Comparison of ENCODE assay signal across 1 cellular context in genomic region chr21:33932731-33933130, GRCh38.
TF ChIP-seq lines count a peak whose summit lies in the region.

No MANE protein-coding gene starts in this region.

TF ChIP-seq in GM23338, 12 proteins besides CTCF, POLR2A, EP300 and RAD21 (continued from another document):
- TF ChIP-seq, protein P1, sequence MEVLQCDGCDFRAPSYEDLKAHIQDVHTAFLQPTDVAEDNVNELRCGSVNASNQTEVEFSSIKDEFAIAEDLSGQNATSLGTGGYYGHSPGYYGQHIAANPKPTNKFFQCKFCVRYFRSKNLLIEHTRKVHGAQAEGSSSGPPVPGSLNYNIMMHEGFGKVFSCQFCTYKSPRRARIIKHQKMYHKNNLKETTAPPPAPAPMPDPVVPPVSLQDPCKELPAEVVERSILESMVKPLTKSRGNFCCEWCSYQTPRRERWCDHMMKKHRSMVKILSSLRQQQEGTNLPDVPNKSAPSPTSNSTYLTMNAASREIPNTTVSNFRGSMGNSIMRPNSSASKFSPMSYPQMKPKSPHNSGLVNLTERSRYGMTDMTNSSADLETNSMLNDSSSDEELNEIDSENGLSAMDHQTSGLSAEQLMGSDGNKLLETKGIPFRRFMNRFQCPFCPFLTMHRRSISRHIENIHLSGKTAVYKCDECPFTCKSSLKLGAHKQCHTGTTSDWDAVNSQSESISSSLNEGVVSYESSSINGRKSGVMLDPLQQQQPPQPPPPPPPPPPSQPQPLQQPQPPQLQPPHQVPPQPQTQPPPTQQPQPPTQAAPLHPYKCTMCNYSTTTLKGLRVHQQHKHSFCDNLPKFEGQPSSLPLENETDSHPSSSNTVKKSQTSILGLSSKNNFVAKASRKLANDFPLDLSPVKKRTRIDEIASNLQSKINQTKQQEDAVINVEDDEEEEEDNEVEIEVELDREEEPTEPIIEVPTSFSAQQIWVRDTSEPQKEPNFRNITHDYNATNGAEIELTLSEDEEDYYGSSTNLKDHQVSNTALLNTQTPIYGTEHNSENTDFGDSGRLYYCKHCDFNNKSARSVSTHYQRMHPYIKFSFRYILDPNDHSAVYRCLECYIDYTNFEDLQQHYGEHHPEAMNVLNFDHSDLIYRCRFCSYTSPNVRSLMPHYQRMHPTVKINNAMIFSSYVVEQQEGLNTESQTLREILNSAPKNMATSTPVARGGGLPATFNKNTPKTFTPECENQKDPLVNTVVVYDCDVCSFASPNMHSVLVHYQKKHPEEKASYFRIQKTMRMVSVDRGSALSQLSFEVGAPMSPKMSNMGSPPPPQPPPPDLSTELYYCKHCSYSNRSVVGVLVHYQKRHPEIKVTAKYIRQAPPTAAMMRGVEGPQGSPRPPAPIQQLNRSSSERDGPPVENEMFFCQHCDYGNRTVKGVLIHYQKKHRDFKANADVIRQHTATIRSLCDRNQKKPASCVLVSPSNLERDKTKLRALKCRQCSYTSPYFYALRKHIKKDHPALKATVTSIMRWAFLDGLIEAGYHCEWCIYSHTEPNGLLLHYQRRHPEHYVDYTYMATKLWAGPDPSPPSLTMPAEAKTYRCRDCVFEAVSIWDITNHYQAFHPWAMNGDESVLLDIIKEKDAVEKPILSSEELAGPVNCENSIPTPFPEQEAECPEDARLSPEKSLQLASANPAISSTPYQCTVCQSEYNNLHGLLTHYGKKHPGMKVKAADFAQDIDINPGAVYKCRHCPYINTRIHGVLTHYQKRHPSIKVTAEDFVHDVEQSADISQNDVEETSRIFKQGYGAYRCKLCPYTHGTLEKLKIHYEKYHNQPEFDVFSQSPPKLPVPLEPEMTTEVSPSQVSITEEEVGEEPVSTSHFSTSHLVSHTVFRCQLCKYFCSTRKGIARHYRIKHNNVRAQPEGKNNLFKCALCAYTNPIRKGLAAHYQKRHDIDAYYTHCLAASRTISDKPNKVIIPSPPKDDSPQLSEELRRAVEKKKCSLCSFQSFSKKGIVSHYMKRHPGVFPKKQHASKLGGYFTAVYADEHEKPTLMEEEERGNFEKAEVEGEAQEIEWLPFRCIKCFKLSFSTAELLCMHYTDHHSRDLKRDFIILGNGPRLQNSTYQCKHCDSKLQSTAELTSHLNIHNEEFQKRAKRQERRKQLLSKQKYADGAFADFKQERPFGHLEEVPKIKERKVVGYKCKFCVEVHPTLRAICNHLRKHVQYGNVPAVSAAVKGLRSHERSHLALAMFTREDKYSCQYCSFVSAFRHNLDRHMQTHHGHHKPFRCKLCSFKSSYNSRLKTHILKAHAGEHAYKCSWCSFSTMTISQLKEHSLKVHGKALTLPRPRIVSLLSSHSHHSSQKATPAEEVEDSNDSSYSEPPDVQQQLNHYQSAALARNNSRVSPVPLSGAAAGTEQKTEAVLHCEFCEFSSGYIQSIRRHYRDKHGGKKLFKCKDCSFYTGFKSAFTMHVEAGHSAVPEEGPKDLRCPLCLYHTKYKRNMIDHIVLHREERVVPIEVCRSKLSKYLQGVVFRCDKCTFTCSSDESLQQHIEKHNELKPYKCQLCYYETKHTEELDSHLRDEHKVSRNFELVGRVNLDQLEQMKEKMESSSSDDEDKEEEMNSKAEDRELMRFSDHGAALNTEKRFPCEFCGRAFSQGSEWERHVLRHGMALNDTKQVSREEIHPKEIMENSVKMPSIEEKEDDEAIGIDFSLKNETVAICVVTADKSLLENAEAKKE (CRISPR knock-in tag; IDR thresholded peaks at IDR 0.05): no peak
- TF ChIP-seq EZH2phosphoT487 (IDR thresholded peaks at IDR 0.05; ENCODE audit: unreplicated experiment) (no peak), EZH2 (IDR thresholded peaks at IDR 0.05; ENCODE audit: low read depth, unreplicated experiment) (no peak), STAT1 (IDR thresholded peaks at IDR 0.05; ENCODE audit: unreplicated experiment) (no peak), ETS1 (IDR thresholded peaks at IDR 0.05) (no peak)
TF ChIP-seq in GM23338: peak in this region for 0.
